Comparison of ENCODE assay signal across 22 cellular contexts in genomic region chr2:80706951-80707350, GRCh38.
A peak's percentile ranks its signal among the peaks of the same experiment; 100 is the strongest.
DNase-seq lines count a peak whose midpoint lies in the region; ATAC-seq and TF ChIP-seq lines count a peak whose summit lies in the region.
"Had no signal": no experiment of that assay in that cellular context is flagged by ENCODE, and none has a peak within 500 bp of the region (broad histone marks: within the 10 kb centered on the region; RNA-seq: fewer than 3 reads in every experiment).

No MANE protein-coding gene starts in this region.

- H3K79me1 ChIP-seq in IMR-90 (ENCODE audit: low read depth in 1 of 2, low read length in 2 of 2) (no peaks in the 10 kb centered on the region), mesenchymal stem cell (replicated peaks; ENCODE audit: low read length, poor library complexity, severe bottlenecking) (no peaks in the 10 kb centered on the region)

- TF ChIP-seq POLR2A in IMR-90 (IDR thresholded peaks at IDR 0.05; ENCODE audit: low read depth, low read length) = no peak

- peaks cover 15 to 36% (median 22%) of the 10 kb centered on the region in 6 donors for H3K9me3 Mint-ChIP-seq in immature natural killer cell

- intact Hi-C loops in IMR-90 (cut with micrococcal nuclease) = no loop called here

- H2BK12ac ChIP-seq in mesenchymal stem cell (ENCODE audit: low read length in 2 of 2) = no peak overlapping the region

- H4K20me1 ChIP-seq in IMR-90 (ENCODE audit: insufficient read depth, low read length) = no peaks in the 10 kb centered on the region

- no peak overlapping the region for H2AK9ac ChIP-seq in IMR-90 (replicated peaks; ENCODE audit: low read depth, low read length, poor library complexity)

- H2BK120ac ChIP-seq in IMR-90 (ENCODE audit: low read depth, low read length) (no peak overlapping the region), mesenchymal stem cell (ENCODE audit: low read depth, low read length) (no peak overlapping the region)

- no peaks in the 10 kb centered on the region for H3K4me1 Mint-ChIP-seq in immature natural killer cell
- H3K4me1 Mint-ChIP-seq: CD4-positive, CD25-positive, alpha-beta regulatory T cell; CD8-positive, alpha-beta memory T cell; IgD-negative memory B cell had no signal

- CTCF ChIA-PET in IMR-90 (lab: Yijun Ruan, JAX) = no interaction called here

- H3K18ac ChIP-seq in IMR-90 (ENCODE audit: low read depth, low read length) = no peak overlapping the region
- no peak overlapping the region for H3K18ac ChIP-seq in mesenchymal stem cell (ENCODE audit: low read depth in 1 of 2, low read length in 2 of 2)

- no peaks in the 10 kb centered on the region for H3K36me3 ChIP-seq in IMR-90 (ENCODE audit: control insufficient read depth, insufficient read depth, low read length)
- H3K36me3 ChIP-seq in adipocyte (ENCODE audit: control insufficient read depth, insufficient read depth, low read length, severe bottlenecking) = no peaks in the 10 kb centered on the region
- H3K36me3 ChIP-seq in mesenchymal stem cell (ENCODE audit: control insufficient read depth in 1 of 2, insufficient read depth in 2 of 2, low read depth in 1 of 2, low read length in 2 of 2) = no peaks in the 10 kb centered on the region
- H3K36me3 ChIP-seq: BE2C had no signal

- dilution Hi-C loops in IMR-90 (cut with HindIII; ENCODE audit: low sequenced_read_pairs, unreplicated experiment) = no loop called here

- H3K9ac ChIP-seq in IMR-90 (ENCODE audit: low read depth, low read length) = no peak overlapping the region
- H3K9ac ChIP-seq in adipocyte (ENCODE audit: low read length) = peak overlapping the region; percentile 60
- H3K9ac ChIP-seq in mesenchymal stem cell (ENCODE audit: low read length) = no peak overlapping the region

- H3K4me3 ChIP-seq in IMR-90 (ENCODE audit: insufficient read depth, low read depth, low read length) (no peak overlapping the region), adipocyte (ENCODE audit: low read length) (peak overlapping the region; percentile 37), mesenchymal stem cell (ENCODE audit: insufficient read depth in 1 of 2, low read depth in 1 of 2, low read length in 2 of 2) (no peak overlapping the region)

- H3K23ac ChIP-seq in IMR-90 (ENCODE audit: low read depth, low read length) (no peak overlapping the region), mesenchymal stem cell (ENCODE audit: low read length in 2 of 2) (no peak overlapping the region)

- H3K36me3 Mint-ChIP-seq in immature natural killer cell = peaks cover 0 to 3% (median 0%) of the 10 kb centered on the region in 3 donors
- H3K36me3 Mint-ChIP-seq: CD4-positive, CD25-positive, alpha-beta regulatory T cell; IgD-negative memory B cell had no signal

- ATAC-seq in IMR-90 (ENCODE audit: low read depth) = no peak
- no peak for ATAC-seq in GM18868 (IDR thresholded peaks at IDR 0.05; ENCODE audit: unreplicated experiment)
- no peak for ATAC-seq in GM18519 (IDR thresholded peaks at IDR 0.05; ENCODE audit: low FRiP score, unreplicated experiment)
- ATAC-seq: HCT116 had no signal

- no peaks in the 10 kb centered on the region for H3K4me1 ChIP-seq in IMR-90 (ENCODE audit: control insufficient read depth, insufficient read depth, low read length)
- peaks cover 14% of the 10 kb centered on the region for H3K4me1 ChIP-seq in adipocyte (ENCODE audit: control insufficient read depth, insufficient read depth, low read length)
- no peaks in the 10 kb centered on the region for H3K4me1 ChIP-seq in mesenchymal stem cell (ENCODE audit: control insufficient read depth, insufficient read depth, low read depth, low read length)
- H3K4me1 ChIP-seq: BE2C had no signal

- H2BK5ac ChIP-seq in IMR-90 (ENCODE audit: low read depth, low read length, poor library complexity, severe bottlenecking) (no peak overlapping the region), mesenchymal stem cell (ENCODE audit: low read depth, low read length, poor library complexity, severe bottlenecking) (no peak overlapping the region)

- H3K9me3 ChIP-seq in IMR-90 (ENCODE audit: control insufficient read depth, insufficient read depth, low read length) (peaks cover 7% of the 10 kb centered on the region), adipocyte (ENCODE audit: control insufficient read depth, low read length) (no peaks in the 10 kb centered on the region), mesenchymal stem cell (ENCODE audit: control insufficient read depth, low read length) (no peaks in the 10 kb centered on the region)
- H3K9me3 ChIP-seq: BE2C had no signal

- in situ Hi-C loops in IMR-90 (cut with MboI; ENCODE audit: low sequenced_read_pairs) = no loop called here

- H3K4ac ChIP-seq in IMR-90 (ENCODE audit: low read depth, low read length) = no peak overlapping the region
- no peak overlapping the region for H3K4ac ChIP-seq in mesenchymal stem cell (ENCODE audit: low read depth in 1 of 2, low read length in 2 of 2)

- H3K27ac ChIP-seq in IMR-90 (ENCODE audit: insufficient read depth, low read length) (no peak overlapping the region), mesenchymal stem cell (ENCODE audit: low read length, poor library complexity, severe bottlenecking) (no peak overlapping the region)
- H3K27ac ChIP-seq: HL-60 had no signal

- H4K8ac ChIP-seq in IMR-90 (ENCODE audit: low read depth in 2 of 2, low read length in 2 of 2) (no peak overlapping the region), mesenchymal stem cell (ENCODE audit: low read length) (no peak overlapping the region)

- no peak overlapping the region for H3K27ac Mint-ChIP-seq in immature natural killer cell
- H3K27ac Mint-ChIP-seq: CD4-positive, CD25-positive, alpha-beta regulatory T cell; CD8-positive, alpha-beta memory T cell had no signal

- TF ChIP-seq CTCF in IMR-90 (conservative IDR thresholded peaks at IDR 0.05; ENCODE audit: low read depth, low read length) = no peak

- H3K4me3 Mint-ChIP-seq in immature natural killer cell = no peak overlapping the region
- H3K4me3 Mint-ChIP-seq: CD4-positive, CD25-positive, alpha-beta regulatory T cell; CD8-positive, alpha-beta memory T cell; IgD-negative memory B cell had no signal

- POLR2A ChIA-PET in IMR-90 (lab: Charles Lee; ENCODE audit: unreplicated experiment) = no interaction called here

- BruUV-seq in IMR-90 (replicated peaks; lab: Mats Ljungman, UMichigan) = no TSS peak

- no peak overlapping the region for H4K5ac ChIP-seq in IMR-90 (ENCODE audit: low read depth, low read length)

- H4K91ac ChIP-seq in IMR-90 (ENCODE audit: insufficient read depth, low read depth, low read length) = no peak overlapping the region
- no peak overlapping the region for H4K91ac ChIP-seq in mesenchymal stem cell (ENCODE audit: low read length)

- H2AFZ ChIP-seq in IMR-90 (replicated peaks; ENCODE audit: low read length, poor library complexity) (no peak overlapping the region), mesenchymal stem cell (ENCODE audit: low read depth, low read length) (no peak overlapping the region)

- no peaks in the 10 kb centered on the region for H3K27me3 Mint-ChIP-seq in immature natural killer cell (ENCODE audit: low read depth in 3 of 3)
- H3K27me3 Mint-ChIP-seq: CD4-positive, CD25-positive, alpha-beta regulatory T cell; CD8-positive, alpha-beta memory T cell; IgD-negative memory B cell had no signal

- H3K9me1 ChIP-seq in IMR-90 (ENCODE audit: insufficient read depth, low read length) = no peaks in the 10 kb centered on the region

- H2AK5ac ChIP-seq in IMR-90 (ENCODE audit: low read depth, low read length) (no peak overlapping the region), mesenchymal stem cell (ENCODE audit: low read length, severe bottlenecking) (no peak overlapping the region)

- DNase-seq in IMR-90 (peak; percentile 0), adipocyte (ENCODE audit: low read depth) (no peak), mesenchymal stem cell (peak; percentile 22), RPMI8226 (no peak), immature natural killer cell (no peak)
- DNase-seq: ACHN; BE2C; CD4-positive, CD25-positive, alpha-beta regulatory T cell; CD8-positive, alpha-beta memory T cell; COR-L47; DMS 273 treated with DMSO at 0.1 percent for 48 hours; DMS53; DND-41; EL; GOT3; H7; KBM-7 had no signal

- WGBS in IMR-90 (ENCODE audit: extremely low coverage in 2 of 2, insufficient read length in 1 of 2), 2 experiments = 40% methylated on average over 1 of the region's 2 CpGs; no CpG with 5 or more reads in 1 of the 2 experiments
- WGBS in mesenchymal stem cell = 64% methylated on average over 1 of the region's 2 CpGs

- no peak overlapping the region for H2BK15ac ChIP-seq in IMR-90 (ENCODE audit: low read depth, low read length)
- H2BK15ac ChIP-seq in mesenchymal stem cell (ENCODE audit: low read depth, poor library complexity, severe bottlenecking) = no peak overlapping the region

- H3K27me3 ChIP-seq in IMR-90 (ENCODE audit: control insufficient read depth, insufficient read depth, low read length) (no peaks in the 10 kb centered on the region), adipocyte (replicated peaks; ENCODE audit: control insufficient read depth, insufficient read depth, low read length) (no peaks in the 10 kb centered on the region), mesenchymal stem cell (ENCODE audit: control insufficient read depth in 1 of 2, insufficient read depth in 1 of 2, low read length in 2 of 2) (no peaks in the 10 kb centered on the region)
- H3K27me3 ChIP-seq: BE2C had no signal

- no peak overlapping the region for H3K56ac ChIP-seq in IMR-90 (ENCODE audit: extremely low read depth, insufficient read depth, low read length)

- no peak for TF ChIP-seq RAD21 in IMR-90 (IDR thresholded peaks at IDR 0.05; ENCODE audit: low read length)

- H3K4me2 ChIP-seq in IMR-90 (ENCODE audit: low read depth, low read length) (no peak overlapping the region), mesenchymal stem cell (ENCODE audit: low read length, poor library complexity, severe bottlenecking) (no peak overlapping the region)

- no peak overlapping the region for H2BK20ac ChIP-seq in IMR-90 (ENCODE audit: low read depth, low read length)

- H3K14ac ChIP-seq in IMR-90 (replicated peaks; ENCODE audit: low read depth, low read length) (no peak overlapping the region), mesenchymal stem cell (ENCODE audit: low read length in 2 of 2) (no peak overlapping the region)

TF ChIP-seq in IMR-90, 13 proteins besides CTCF, POLR2A, EP300 and RAD21 (continues in another document):
- no peak for TF ChIP-seq MAZ (IDR thresholded peaks at IDR 0.05; ENCODE audit: borderline replicate concordance, low read depth, low read length)
- TF ChIP-seq MXI1 (IDR thresholded peaks at IDR 0.05; ENCODE audit: borderline replicate concordance, low read depth, low read length) = no peak
- TF ChIP-seq RCOR1 (IDR thresholded peaks at IDR 0.05; ENCODE audit: insufficient replicate concordance, low read length) = no peak
- TF ChIP-seq CHD1 (IDR thresholded peaks at IDR 0.05; ENCODE audit: low read depth, low read length) = no peak
- TF ChIP-seq CEBPB (IDR thresholded peaks at IDR 0.05; ENCODE audit: low read depth, low read length) = no peak
- TF ChIP-seq USF2 (IDR thresholded peaks at IDR 0.05; ENCODE audit: low read depth, low read length) = no peak

Comparison
In these comparisons a context has a peak if more than half of its experiments do, and no peak if none do; other contexts are left out.
1. DNase-seq: peak in IMR-90 (single experiment) and mesenchymal stem cell (single experiment); none in adipocyte (single experiment), RPMI8226 (single experiment) and immature natural killer cell (0 of 3).